Comparison of ENCODE assay signal across 11 cellular contexts in the genomic region with DNA sequence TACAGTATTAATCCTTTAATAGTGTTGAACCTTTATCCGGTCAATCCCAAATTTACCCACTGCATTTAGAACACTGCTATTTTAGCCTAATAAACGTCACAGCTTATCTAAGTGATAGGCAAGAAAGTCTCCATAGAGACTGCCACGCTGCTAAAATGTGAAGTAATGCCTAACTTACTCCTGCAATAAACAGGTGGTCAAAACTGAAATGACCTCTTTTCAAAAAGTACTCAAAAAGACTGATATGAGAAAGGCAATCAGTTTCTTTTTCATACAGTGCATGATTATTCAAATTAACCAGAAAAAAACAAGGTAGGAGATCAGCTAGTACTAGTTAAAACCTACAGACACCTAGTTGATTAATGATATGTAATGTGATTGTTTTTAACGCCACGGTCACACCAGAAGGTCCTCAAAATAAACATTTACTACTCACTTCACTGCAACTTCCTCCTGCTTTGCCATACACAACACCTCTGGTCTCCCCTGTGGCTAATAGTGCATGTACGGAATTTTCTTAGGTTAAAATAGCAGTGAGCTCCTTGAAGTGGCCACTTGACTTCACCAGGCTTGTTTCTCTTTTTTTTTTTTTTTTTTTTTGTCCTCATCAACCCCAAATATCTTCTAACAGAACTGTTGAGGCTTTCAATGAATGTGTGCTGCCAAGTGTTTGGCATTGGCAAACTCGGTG. TPM values are rescaled to one million over a fixed set of nuclear protein-coding genes. Genes with fewer than 3 reads are reported as not detected.
A peak's percentile ranks its signal among the peaks of the same experiment; 100 is the strongest.
DNase-seq lines count a peak whose midpoint lies in the region; ATAC-seq and TF ChIP-seq lines count a peak whose summit lies in the region.
"Had no signal": no experiment of that assay in that cellular context is flagged by ENCODE, and none has a peak within 500 bp of the region (broad histone marks: within the 10 kb centered on the region; RNA-seq: fewer than 3 reads in every experiment).

No MANE protein-coding gene starts in this region.

- H3K27ac ChIP-seq in heart left ventricle, result peak overlapping the region in 7 of 12 donors; percentile 14 to 66 (median 43)

- CTCF ChIA-PET in GM10248 (lab: Yijun Ruan, JAX), result interaction anchor here (0.7 to 1.6 kb wide), 3 partner anchors 8 to 481 kb away, joined by 3 to 5 read pairs (median 3); no protein-coding TSS in a partner anchor

- H3K4me1 ChIP-seq in heart left ventricle, result peaks cover 0 to 52% (median 23%) of the 10 kb centered on the region in 12 donors
- H3K4me1 ChIP-seq in mucosa of descending colon (ENCODE audit: low read depth), result peaks cover 12% of the 10 kb centered on the region

- H3K36me3 ChIP-seq in heart left ventricle (peaks cover 0 to 71% (median 63%) of the 10 kb centered on the region in 9 donors), mucosa of descending colon (ENCODE audit: low read depth) (no peaks in the 10 kb centered on the region)

- 43 to 56% (median 51%) methylated on average over 7 of the region's 7 CpGs for WGBS in heart left ventricle, 4 donors

- TF ChIP-seq POLR2A in heart left ventricle (IDR thresholded peaks at IDR 0.05), result no peak

- intact Hi-C loops in heart left ventricle (cut with DNase I), result no loop called here
- intact Hi-C loops in left colon (cut with DNase I, micrococcal nuclease), result no loop called here
- intact Hi-C loops in mucosa of descending colon (cut with DNase I, micrococcal nuclease), result no loop called here

- H3K4me3 ChIP-seq in heart left ventricle (no peak overlapping the region), mucosa of descending colon (no peak overlapping the region)

- DNase-seq in GM10248 (ENCODE audit: extremely low spot score), result peak; percentile 26
- no peak for DNase-seq in heart left ventricle
- no peak for DNase-seq in left colon
- no peak for DNase-seq in central memory CD4-positive, alpha-beta T cell
- no peak for DNase-seq in mucosa of descending colon
- DNase-seq in AML-193 (lab: John Stamatoyannopoulos, UW), result no peak
- DNase-seq: activated effector memory CD4-positive, alpha-beta T cell treated with Interleukin-2 at 50 U/mL for 16 hours; CD8-positive, alpha-beta memory T cell; NCI-H2081 had no signal

- no peaks in the 10 kb centered on the region for H3K27me3 ChIP-seq in heart left ventricle

- no peaks in the 10 kb centered on the region for H3K9me3 ChIP-seq in heart left ventricle
- no peaks in the 10 kb centered on the region for H3K9me3 ChIP-seq in mucosa of descending colon

- TF ChIP-seq CTCF in GM10248 (IDR thresholded peaks at IDR 0.05; ENCODE audit: control extremely low read depth, extremely low read depth, low read depth, missing control alignments) (no peak), heart left ventricle (IDR thresholded peaks at IDR 0.05) (no peak), mucosa of descending colon (IDR thresholded peaks at IDR 0.05) (no peak)

- peak; percentile 62 for ATAC-seq in GM19023 (IDR thresholded peaks at IDR 0.05; ENCODE audit: unreplicated experiment)
- peak; percentile 69 for ATAC-seq in HG02938 (IDR thresholded peaks at IDR 0.05; ENCODE audit: unreplicated experiment)
- ATAC-seq in heart left ventricle, result peak in 3 of 4 donors; percentile 62 to 79 (median 65)
- no peak for ATAC-seq in left colon
- ATAC-seq in mucosa of descending colon, result no peak

- POLR2A ChIA-PET in GM10248 (lab: Yijun Ruan, JAX), result interaction anchor here (0.6 to 1.2 kb wide), 6 partner anchors 8 to 1109 kb away, joined by 3 to 6 read pairs (median 3); no protein-coding TSS in a partner anchor

RNA-seq across cellular contexts. Expression of a gene that starts 8.8 kb away (rescaled TPM):
- total RNA-seq in heart left ventricle (100 to 1,000 TPM in 8 of 9 donors, 10 to 100 TPM in 1; 96.4 to 702 (median 559) TPM), left colon (100 to 1,000 TPM; 233 to 328 TPM), mucosa of descending colon (100 to 1,000 TPM; 224 to 287 (median 262) TPM)
- polyA plus RNA-seq in heart left ventricle, result 100 to 1,000 TPM; 299 to 843 TPM

RNA-seq across cellular contexts. Expression of a gene that starts 26.1 kb away (rescaled TPM):
- total RNA-seq in heart left ventricle, result 100 to 1,000 TPM in 1 of 9 donors, 10 to 100 TPM in 8; 16.5 to 117 (median 41.5) TPM
- 10 to 100 TPM in 1 of 2 donors, 1 to 10 TPM in 1; 9.9 to 17.6 TPM for polyA plus RNA-seq in heart left ventricle
- total RNA-seq in left colon, result 10 to 100 TPM; 41.9 to 45.2 TPM
- 10 to 100 TPM; 49.0 to 89.3 (median 51.4) TPM for total RNA-seq in mucosa of descending colon

RNA-seq across cellular contexts. Expression of a gene that starts 50.8 kb away (rescaled TPM):
- total RNA-seq in heart left ventricle, result 10 to 100 TPM; 35.6 to 50.3 (median 40.9) TPM
- polyA plus RNA-seq in heart left ventricle, result 10 to 100 TPM; 13.0 to 23.4 TPM
- total RNA-seq in left colon, result 10 to 100 TPM; 40.3 to 45.6 TPM
- 10 to 100 TPM; 42.3 to 50.1 (median 46.1) TPM for total RNA-seq in mucosa of descending colon

Comparison
In these comparisons a context has a peak if more than half of its experiments do, and no peak if none do; other contexts are left out.
1. ATAC-seq: peak in GM19023 (single experiment), HG02938 (single experiment) and heart left ventricle (3 of 4); none in left colon (single experiment) and mucosa of descending colon (single experiment).